Comparison of ENCODE assay signal across 10 cellular contexts in the genomic region with DNA sequence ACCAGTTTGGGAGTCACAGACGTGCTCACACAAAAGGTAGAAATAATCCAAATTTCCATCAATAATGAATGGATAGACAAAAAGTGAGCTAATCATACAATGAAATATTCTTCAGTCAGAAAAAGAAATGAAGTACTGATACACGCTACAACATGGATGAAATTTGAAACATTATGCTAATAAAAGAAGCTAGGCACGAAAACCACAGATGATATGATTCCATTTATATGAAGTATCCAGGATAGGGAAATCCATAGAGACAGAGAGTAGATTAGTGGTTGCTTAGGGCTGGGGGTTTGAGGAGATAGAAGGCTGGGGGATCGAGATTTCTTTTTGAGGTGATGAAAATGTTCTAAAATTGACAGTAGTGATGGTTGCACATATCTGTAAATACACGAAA. TPM values are rescaled to one million over a fixed set of nuclear protein-coding genes. Genes with fewer than 3 reads are reported as not detected.
"Had no signal": no experiment of that assay in that cellular context is flagged by ENCODE, and none has a peak within 500 bp of the region (broad histone marks: within the 10 kb centered on the region; RNA-seq: fewer than 3 reads in every experiment).

No MANE protein-coding gene starts in this region.

- H3K36me3 ChIP-seq: HAP-1 had no signal

- H3K4me3 ChIP-seq: GM23248, HAP-1 had no signal

- DNase-seq: GM23248, GOT3, H9, HCEC 1CT, HFFc6 had no signal

- ATAC-seq: HCT116 had no signal

- H3K9me3 Mint-ChIP-seq: HFFc6 had no signal

- H2AFZ ChIP-seq: GM23248 had no signal

- H3K27ac ChIP-seq: GM23248 had no signal

- H3K9me3 ChIP-seq: HAP-1 had no signal

- H3K4me1 ChIP-seq: HAP-1 had no signal

- H3K4me3 Mint-ChIP-seq: H9, HFFc6 had no signal

- H3K27ac Mint-ChIP-seq: H9, HFFc6 had no signal

RNA-seq across cellular contexts. Expression of gene VAX2, which starts 7.6 kb away (rescaled TPM):
- total RNA-seq: H1, H7, H9 had no signal
- polyA plus RNA-seq: H1 had no signal

RNA-seq across cellular contexts. Expression of gene ATP6V1B1, which starts 43.0 kb away (rescaled TPM):
- total RNA-seq: GM23248, H1, H9 had no signal
- polyA plus RNA-seq: H1 had no signal

RNA-seq across cellular contexts. Expression of gene CD207, which starts 57.1 kb away (rescaled TPM):
- total RNA-seq: GM23248, H1, H4, H7, H9, HFFc6 had no signal
- polyA plus RNA-seq: GM23248, H1 had no signal
